Comparison of ENCODE assay signal across 27 cellular contexts in the genomic region with DNA sequence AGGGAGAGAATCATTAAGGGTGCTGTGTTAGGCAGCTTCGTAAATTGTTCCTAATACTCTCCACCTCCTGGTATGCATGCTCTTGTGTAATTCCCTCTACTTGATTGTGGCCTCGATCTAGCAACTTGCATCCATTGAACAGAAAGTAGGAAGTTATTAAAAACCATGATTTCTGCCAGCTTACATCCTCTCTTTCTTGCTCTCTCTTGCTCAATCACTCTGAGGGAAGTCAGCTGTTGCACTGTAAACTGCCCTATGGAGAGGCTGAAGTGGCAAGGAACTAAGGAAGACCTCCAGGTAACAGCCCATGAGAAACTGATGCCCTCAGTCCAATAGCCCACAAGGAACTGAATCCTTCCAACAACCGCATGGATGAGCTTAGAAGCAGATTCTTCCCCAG.
"Had no signal": no experiment of that assay in that cellular context is flagged by ENCODE, and none has a peak within 500 bp of the region (broad histone marks: within the 10 kb centered on the region; RNA-seq: fewer than 3 reads in every experiment).

No MANE protein-coding gene starts in this region.

- H3K27ac ChIP-seq: breast epithelium, esophagus muscularis mucosa, foreskin keratinocyte, heart left ventricle, parathyroid adenoma, psoas muscle, stomach, thyroid gland had no signal

- DNase-seq: activated CD4-positive, alpha-beta memory T cell treated with anti-CD3 and anti-CD28 coated beads, Interleukin-2, amount 10 ng/mL, durations not matched to agents 7 days and 5 days; activated CD4-positive, alpha-beta T cell treated with anti-CD3 and anti-CD28 coated beads for 1 hour; activated CD4-positive, alpha-beta T cell treated with anti-CD3 and anti-CD28 coated beads, Interleukin-2, amount 10 ng/mL, durations not matched to agents 7 days and 5 days; activated CD8-positive, alpha-beta memory T cell treated with anti-CD3 and anti-CD28 coated beads, Interleukin-2, amount 50 U/mL, for 48 hours; activated gamma-delta T cell treated with Interleukin-2 at 50 U/mL for 16 hours; activated naive CD4-positive, alpha-beta T cell treated with anti-CD3 and anti-CD28 coated beads, Interleukin-2, amount 50 U/mL, for 16 hours; activated naive CD8-positive, alpha-beta T cell treated with anti-CD3 and anti-CD28 coated beads, Interleukin-2, amount 50 U/mL, for 24 hours; activated T-cell treated with anti-CD3 and anti-CD28 coated beads, Interleukin-2, amount 50 U/mL, for 24 hours; amygdala; central memory CD4-positive, alpha-beta T cell; endodermal cell; foreskin keratinocyte; heart left ventricle; naive thymus-derived CD4-positive, alpha-beta T cell; occipital lobe; psoas muscle; stimulated activated CD4-positive, alpha-beta T cell treated with anti-CD3 and anti-CD28 coated beads, Interleukin-1b, Interleukin-23, amount 100 ng/mL, for 48 hours; stimulated activated naive B cell treated with anti-CD40 and anti-IgM and Interleukin-4, amounts not matched to agents 10 μg/mL and 1 μg/mL and 100 μg/mL, for 72 hours; stomach; T1000; thyroid gland had no signal

- ATAC-seq: activated naive CD8-positive, alpha-beta T cell treated with anti-CD3 and anti-CD28 coated beads, Interleukin-2, amount 50 U/mL, for 24 hours; activated T-helper 17 cell treated with anti-CD3 and anti-CD28 coated beads, Interleukin-2, amount 50 U/mL, for 72 hours; foreskin keratinocyte; heart left ventricle; naive thymus-derived CD4-positive, alpha-beta T cell; psoas muscle; stimulated activated naive B cell treated with anti-CD40 and anti-IgM and Interleukin-4, amounts not matched to agents 10 μg/mL and 1 μg/mL and 100 μg/mL, for 72 hours; WTC11 had no signal

- H3K4me3 ChIP-seq: breast epithelium, esophagus muscularis mucosa, heart left ventricle, psoas muscle, smooth muscle cell, stomach, thyroid gland had no signal

- H3K27me3 ChIP-seq: breast epithelium, esophagus muscularis mucosa, foreskin keratinocyte, heart left ventricle, stomach, thyroid gland had no signal
